8 cellular contexts compared by ENCODE assay signal in genomic region chr6:28335564-28336283, GRCh38. TPM values are rescaled to one million over a fixed set of nuclear protein-coding genes. Genes with fewer than 3 reads are reported as not detected.
DNase-seq lines count a peak whose midpoint lies in the region; ATAC-seq and TF ChIP-seq lines count a peak whose summit lies in the region.

TSS of gene ZSCAN31 (minus strand) at chr6:28336148. CDS start at chr6:28329683, 6,465 bp downstream.

- intact Hi-C loops in stomach (cut with DNase I; ENCODE audit: low total_unique reads): no loop called here

- H3K4me3 ChIP-seq in KMS-11 (IDR thresholded peaks at IDR 0.05; ENCODE audit: insufficient read depth, low read depth, low read length) (no peak within 1 kb of the TSS), foreskin fibroblast (ENCODE audit: low read depth in 1 of 2, low read length in 2 of 2) (peak within 1 kb of the TSS; percentile 78 to 89), neural cell (ENCODE audit: low read length) (peak within 1 kb of the TSS; percentile 69), stomach (peak within 1 kb of the TSS; percentile 58 to 69 (median 60))

- H3K79me2 ChIP-seq in KMS-11 (ENCODE audit: insufficient read depth, low read depth) (no peaks in the 10 kb centered on the region), neural cell (replicated peaks; ENCODE audit: insufficient read depth, low read length) (peaks cover 13% of the 10 kb centered on the region)

- TF ChIP-seq CTCF in KMS-11 (conservative IDR thresholded peaks at IDR 0.05; ENCODE audit: low read depth, low read length) (no peak), RWPE1 (conservative IDR thresholded peaks at IDR 0.05; ENCODE audit: low read depth) (no peak), foreskin fibroblast (IDR thresholded peaks at IDR 0.05; ENCODE audit: low read depth, low read length) (no peak), neural cell (IDR thresholded peaks at IDR 0.05; ENCODE audit: poor library complexity, severe bottlenecking) (no peak), stomach (IDR thresholded peaks at IDR 0.05) (no peak)

- peak; percentile 88 for ATAC-seq in GM21723 (IDR thresholded peaks at IDR 0.05; ENCODE audit: unreplicated experiment)

- H3K4me1 ChIP-seq in KMS-11 (ENCODE audit: low read depth, poor library complexity, severe bottlenecking) (peaks cover 6% of the 10 kb centered on the region), stomach (peaks cover 3 to 26% (median 14%) of the 10 kb centered on the region in 4 donors)

- WGBS in stomach, 5 donors: 0 to 1% (median 1%) methylated on average over 22 to 35 of the region's 35 CpGs

- POLR2A ChIA-PET in RWPE1 (lab: Yijun Ruan, JAX; ENCODE audit: low non-redundant PET): interaction anchor here (1.0 to 1.1 kb wide), 2 partner anchors 19 to 231 kb away, joined by 3 to 7 read pairs; no protein-coding TSS in a partner anchor

- H4K20me1 ChIP-seq in KMS-11 (ENCODE audit: insufficient read depth): no peaks in the 10 kb centered on the region
- no peaks in the 10 kb centered on the region for H4K20me1 ChIP-seq in neural cell (ENCODE audit: insufficient read depth)

- H3K9me2 ChIP-seq in neural cell (ENCODE audit: insufficient read depth, low read length): no peaks in the 10 kb centered on the region

- TF ChIP-seq EP300 in neural cell (conservative IDR thresholded peaks at IDR 0.05; ENCODE audit: poor library complexity, severe bottlenecking) (peak; percentile 73), stomach (IDR thresholded peaks at IDR 0.05) (no peak)

- TF ChIP-seq POLR2A in stomach (IDR thresholded peaks at IDR 0.05): peak in 1 of 4 donors; percentile 74

- H3F3A ChIP-seq in neural cell (ENCODE audit: insufficient read depth, low read length, poor library complexity, severe bottlenecking): peaks cover 15% of the 10 kb centered on the region

- DNase-seq in DMS53 (lab: John Stamatoyannopoulos, UW): peak; percentile 98
- DNase-seq in RWPE1 (ENCODE audit: low spot score): peak; percentile 95
- peak; percentile 73 for DNase-seq in activated gamma-delta T cell treated with Interleukin-2 at 50 U/mL for 16 hours
- peak; percentile 97 to 98 for DNase-seq in foreskin fibroblast
- DNase-seq in stomach: peak; percentile 96

- H2AFZ ChIP-seq in KMS-11 (ENCODE audit: low read depth): peak within 1 kb of the TSS; percentile 72
- no peak within 1 kb of the TSS for H2AFZ ChIP-seq in neural cell (ENCODE audit: low read depth, low read length)

- H3K9ac ChIP-seq in KMS-11 (peak within 1 kb of the TSS; percentile 77; the same call in 1 of the 2 replicates), neural cell (ENCODE audit: low read length) (peak within 1 kb of the TSS; percentile 97)

- H3K4me2 ChIP-seq in KMS-11: peak within 1 kb of the TSS; percentile 76
- H3K4me2 ChIP-seq in neural cell (ENCODE audit: low read length): peak within 1 kb of the TSS; percentile 99

- CTCF ChIA-PET in RWPE1 (lab: Yijun Ruan, JAX): interaction anchor here (0.6 to 1.0 kb wide), 2 partner anchors 20 to 1740 kb away, joined by 4 read pairs; no protein-coding TSS in a partner anchor

- peak; percentile 26 for TF ChIP-seq RAD21 in neural cell (conservative IDR thresholded peaks at IDR 0.05)

- no peaks in the 10 kb centered on the region for H3K36me3 ChIP-seq in KMS-11 (ENCODE audit: insufficient read depth)
- H3K36me3 ChIP-seq in neural cell (ENCODE audit: insufficient read depth, low read length): no peaks in the 10 kb centered on the region
- no peaks in the 10 kb centered on the region for H3K36me3 ChIP-seq in stomach

- H3K27me3 ChIP-seq in KMS-11 (ENCODE audit: insufficient read depth, low read depth) (no peaks in the 10 kb centered on the region), neural cell (ENCODE audit: insufficient read depth, low read depth, low read length) (no peaks in the 10 kb centered on the region), stomach (no peaks in the 10 kb centered on the region)

- H3K9me3 ChIP-seq in neural cell (ENCODE audit: low read length): no peaks in the 10 kb centered on the region
- H3K9me3 ChIP-seq in stomach: no peaks in the 10 kb centered on the region

- peak within 1 kb of the TSS; percentile 69 for H3K27ac ChIP-seq in KMS-11
- H3K27ac ChIP-seq in RWPE1: peak within 1 kb of the TSS; percentile 89
- peak within 1 kb of the TSS; percentile 100 for H3K27ac ChIP-seq in neural cell (ENCODE audit: low read length)
- peak within 1 kb of the TSS; percentile 93 to 99 (median 95) for H3K27ac ChIP-seq in stomach

TF ChIP-seq in neural cell, 6 proteins besides CTCF, POLR2A, EP300 and RAD21:
- TF ChIP-seq, protein P1, sequence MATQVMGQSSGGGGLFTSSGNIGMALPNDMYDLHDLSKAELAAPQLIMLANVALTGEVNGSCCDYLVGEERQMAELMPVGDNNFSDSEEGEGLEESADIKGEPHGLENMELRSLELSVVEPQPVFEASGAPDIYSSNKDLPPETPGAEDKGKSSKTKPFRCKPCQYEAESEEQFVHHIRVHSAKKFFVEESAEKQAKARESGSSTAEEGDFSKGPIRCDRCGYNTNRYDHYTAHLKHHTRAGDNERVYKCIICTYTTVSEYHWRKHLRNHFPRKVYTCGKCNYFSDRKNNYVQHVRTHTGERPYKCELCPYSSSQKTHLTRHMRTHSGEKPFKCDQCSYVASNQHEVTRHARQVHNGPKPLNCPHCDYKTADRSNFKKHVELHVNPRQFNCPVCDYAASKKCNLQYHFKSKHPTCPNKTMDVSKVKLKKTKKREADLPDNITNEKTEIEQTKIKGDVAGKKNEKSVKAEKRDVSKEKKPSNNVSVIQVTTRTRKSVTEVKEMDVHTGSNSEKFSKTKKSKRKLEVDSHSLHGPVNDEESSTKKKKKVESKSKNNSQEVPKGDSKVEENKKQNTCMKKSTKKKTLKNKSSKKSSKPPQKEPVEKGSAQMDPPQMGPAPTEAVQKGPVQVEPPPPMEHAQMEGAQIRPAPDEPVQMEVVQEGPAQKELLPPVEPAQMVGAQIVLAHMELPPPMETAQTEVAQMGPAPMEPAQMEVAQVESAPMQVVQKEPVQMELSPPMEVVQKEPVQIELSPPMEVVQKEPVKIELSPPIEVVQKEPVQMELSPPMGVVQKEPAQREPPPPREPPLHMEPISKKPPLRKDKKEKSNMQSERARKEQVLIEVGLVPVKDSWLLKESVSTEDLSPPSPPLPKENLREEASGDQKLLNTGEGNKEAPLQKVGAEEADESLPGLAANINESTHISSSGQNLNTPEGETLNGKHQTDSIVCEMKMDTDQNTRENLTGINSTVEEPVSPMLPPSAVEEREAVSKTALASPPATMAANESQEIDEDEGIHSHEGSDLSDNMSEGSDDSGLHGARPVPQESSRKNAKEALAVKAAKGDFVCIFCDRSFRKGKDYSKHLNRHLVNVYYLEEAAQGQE (IDR thresholded peaks at IDR 0.05; ENCODE audit: borderline replicate concordance): peak; percentile 90
- TF ChIP-seq EZH2 (IDR thresholded peaks at IDR 0.05; ENCODE audit: borderline replicate concordance, insufficient read depth, low read length, poor library complexity, severe bottlenecking) (no peak), SMC3 (conservative IDR thresholded peaks at IDR 0.05; ENCODE audit: poor library complexity) (peak; percentile 21), MXI1 (conservative IDR thresholded peaks at IDR 0.05; ENCODE audit: poor library complexity, severe bottlenecking) (peak; percentile 64), POLR2AphosphoS5 (IDR thresholded peaks at IDR 0.05) (peak; percentile 97), TAF1 (IDR thresholded peaks at IDR 0.05; ENCODE audit: low read depth) (peak; percentile 97)

RNA-seq across cellular contexts. Expression of gene ZSCAN31, which starts in this region (rescaled TPM):
- 2.6 and 7.5 TPM in 2 replicates for polyA plus RNA-seq in neural cell
- 4.6 and 6.8 TPM in 2 replicates for polyA minus RNA-seq in neural cell
- 10 to 100 TPM in 2 of 5 donors, 1 to 10 TPM in 3; 2.3 to 13.4 (median 9.9) TPM for total RNA-seq in stomach
- 1 to 10 TPM; 2.7 to 8.2 (median 5.3) TPM for polyA plus RNA-seq in stomach
